Comparison of ENCODE assay signal across 21 cellular contexts in the genomic region with DNA sequence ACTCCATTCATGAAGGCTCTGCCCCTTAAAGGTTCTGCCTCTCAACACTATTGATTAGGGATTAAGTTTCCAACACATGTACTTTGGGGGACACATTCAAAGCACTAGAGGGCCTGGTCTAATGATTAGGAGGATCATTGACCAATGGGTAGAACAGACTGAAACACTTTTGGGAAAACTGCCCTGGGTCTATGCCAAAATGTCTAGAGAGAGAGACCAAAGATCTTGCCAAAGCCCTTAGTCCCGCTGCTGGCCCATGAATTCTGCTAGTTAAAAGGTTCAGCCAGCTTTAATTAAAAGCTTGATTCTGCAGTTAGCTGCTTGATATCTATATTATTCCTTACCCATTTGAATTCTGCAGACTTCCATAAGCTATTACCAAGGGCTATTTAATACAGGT.
"Had no signal": no experiment of that assay in that cellular context is flagged by ENCODE, and none has a peak within 500 bp of the region (broad histone marks: within the 10 kb centered on the region; RNA-seq: fewer than 3 reads in every experiment).

No MANE protein-coding gene starts in this region.

- H3K4me3 Mint-ChIP-seq: dendritic cell treated with granulocyte-macrophage colony-stimulating factor and Interleukin-4, amounts not matched to agents 40 ng/mL and 50 ng/mL, for 4 days; endodermal cell; mesothelial cell of epicardium; naive B cell; natural killer cell treated with Interleukin-12 subunit alpha and Interleukin-12 subunit beta and Interleukin-15 and Interleukin-18, amount 100 ng/mL, for 72 hours; neural crest cell; stimulated activated naive CD8-positive, alpha-beta T cell treated with anti-CD3 and anti-CD28 coated beads, Interleukin-15, amount 100 ng/mL, for 72 hours had no signal

- H3K36me3 Mint-ChIP-seq: mesothelial cell of epicardium; naive B cell; natural killer cell treated with Interleukin-12 subunit alpha and Interleukin-12 subunit beta and Interleukin-15 and Interleukin-18, amount 100 ng/mL, for 72 hours had no signal

- H3K4me1 Mint-ChIP-seq: endodermal cell; naive B cell; neural crest cell; stimulated activated naive CD8-positive, alpha-beta T cell treated with anti-CD3 and anti-CD28 coated beads, Interleukin-15, amount 100 ng/mL, for 72 hours had no signal

- H3K27ac Mint-ChIP-seq: dendritic cell treated with granulocyte-macrophage colony-stimulating factor and Interleukin-4, amounts not matched to agents 40 ng/mL and 50 ng/mL, for 4 days; endodermal cell; mesothelial cell of epicardium; naive B cell; natural killer cell treated with Interleukin-12 subunit alpha and Interleukin-12 subunit beta and Interleukin-15 and Interleukin-18, amount 100 ng/mL, for 72 hours; progenitor cell of endocrine pancreas; stimulated activated naive CD8-positive, alpha-beta T cell treated with anti-CD3 and anti-CD28 coated beads, Interleukin-15, amount 100 ng/mL, for 72 hours had no signal

- ATAC-seq: esophagus mucosa; gastrocnemius medialis; mucosa of descending colon; natural killer cell treated with Interleukin-12 subunit alpha and Interleukin-12 subunit beta and Interleukin-15 and Interleukin-18, amount 100 ng/mL, for 72 hours; sciatic nerve; stimulated activated naive CD8-positive, alpha-beta T cell treated with anti-CD3 and anti-CD28 coated beads, Interleukin-15, amount 100 ng/mL, for 72 hours had no signal

- H3K27me3 Mint-ChIP-seq: dendritic cell treated with granulocyte-macrophage colony-stimulating factor and Interleukin-4, amounts not matched to agents 40 ng/mL and 50 ng/mL, for 4 days; naive B cell; natural killer cell treated with Interleukin-12 subunit alpha and Interleukin-12 subunit beta and Interleukin-15 and Interleukin-18, amount 100 ng/mL, for 72 hours; progenitor cell of endocrine pancreas; stimulated activated naive CD8-positive, alpha-beta T cell treated with anti-CD3 and anti-CD28 coated beads, Interleukin-15, amount 100 ng/mL, for 72 hours had no signal

- DNase-seq: effector CD8-positive, alpha-beta T cell; endodermal cell; foreskin fibroblast; gastrocnemius medialis; mesenchymal stem cell; mucosa of descending colon; naive B cell; stimulated activated CD4-positive, alpha-beta T cell treated with anti-CD3 and anti-CD28 coated beads, Interleukin-12 subunit alpha, Interleukin-12 subunit beta, amount 100 ng/mL, for 4 hours; stimulated activated CD4-positive, alpha-beta T cell treated with anti-CD3 and anti-CD28 coated beads, Interleukin-1b, Interleukin-23, amount 100 ng/mL, for 48 hours; stimulated activated CD4-positive, alpha-beta T cell treated with anti-CD3 and anti-CD28 coated beads, Interleukin-4, amount 100 ng/mL, for 1 hour; stimulated activated CD8-positive, alpha-beta memory T cell treated with anti-CD3 and anti-CD28 coated beads, Interleukin-4, amount 100 ng/mL, for 48 hours; stimulated activated naive CD4-positive, alpha-beta T cell; stimulated activated naive CD8-positive, alpha-beta T cell treated with anti-CD3 and anti-CD28 coated beads, Interleukin-15, amount 100 ng/mL, for 72 hours; trophoblast cell had no signal

- H3K9me3 Mint-ChIP-seq: dendritic cell treated with granulocyte-macrophage colony-stimulating factor and Interleukin-4, amounts not matched to agents 40 ng/mL and 50 ng/mL, for 4 days; endodermal cell; neural crest cell had no signal
